10 cellular contexts compared by ENCODE assay signal in genomic region chr7:157228864-157229422, GRCh38.
A peak's percentile ranks its signal among the peaks of the same experiment; 100 is the strongest.
DNase-seq lines count a peak whose midpoint lies in the region; FAIRE-seq and TF ChIP-seq lines count a peak whose summit lies in the region.
"Had no signal": no experiment of that assay in that cellular context is flagged by ENCODE, and none has a peak within 500 bp of the region (broad histone marks: within the 10 kb centered on the region; RNA-seq: fewer than 3 reads in every experiment).

No MANE protein-coding gene starts in this region.

- DNase-seq in DMS53 (lab: John Stamatoyannopoulos, UW) (peak; percentile 39), DMS53 treated with DMSO at 0.1 percent for 48 hours (lab: John Stamatoyannopoulos, UW; ENCODE audit: unreplicated experiment) (no peak), HFFc6 (peak; percentile 38), kidney (no peak), epidermal melanocyte (ENCODE audit: insufficient read length, low spot score) (no peak), NCI-H1105 treated with DMSO at 0.1 percent for 48 hours (lab: John Stamatoyannopoulos, UW) (no peak), amniotic stem cell (lab: John Stamatoyannopoulos, UW) (no peak)
- peak; percentile 76 for DNase-seq in activated CD4-positive, alpha-beta T cell treated with anti-CD3 and anti-CD28 coated beads, Interleukin-2, amount 10 ng/mL, durations not matched to agents 24 days and 14 days
- DNase-seq: activated B cell treated with CpG ODN at 0.5 μM for 24 hours had no signal

- no peaks in the 10 kb centered on the region for H3K9me3 ChIP-seq in kidney (ENCODE audit: control insufficient read depth in 1 of 2, low read length in 2 of 2)

- H3K4me3 ChIP-seq in kidney (ENCODE audit: low read length in 2 of 2) = no peak overlapping the region

- peak; percentile 69 for TF ChIP-seq CTCF in HFFc6 (IDR thresholded peaks at IDR 0.05)
- TF ChIP-seq CTCF in kidney (IDR thresholded peaks at IDR 0.05; ENCODE audit: borderline replicate concordance, extremely low read depth, insufficient read depth) = peak; percentile 7

- H3K4me1 ChIP-seq in kidney (ENCODE audit: control insufficient read depth in 1 of 2, insufficient read depth in 1 of 2, low read depth in 1 of 2, low read length in 2 of 2) = no peaks in the 10 kb centered on the region

- peaks cover 10% of the 10 kb centered on the region for H3K4me1 Mint-ChIP-seq in HFFc6 (ENCODE audit: low read depth)
- no peaks in the 10 kb centered on the region for H3K4me1 Mint-ChIP-seq in activated CD4-positive, alpha-beta T cell treated with anti-CD3 and anti-CD28 coated beads, Interleukin-2, amount 10 ng/mL, durations not matched to agents 24 days and 14 days
- H3K4me1 Mint-ChIP-seq: nephron had no signal

- intact Hi-C loops in activated CD4-positive, alpha-beta T cell treated with anti-CD3 and anti-CD28 coated beads, Interleukin-2, amount 10 ng/mL, durations not matched to agents 24 days and 14 days (cut with micrococcal nuclease) = no loop called here
- intact Hi-C loops in kidney (cut with DNase I) = no loop called here

- H3K27me3 Mint-ChIP-seq in HFFc6 (ENCODE audit: insufficient read depth) = no peaks in the 10 kb centered on the region; the same call in 1 of the 2 replicates
- H3K27me3 Mint-ChIP-seq in activated CD4-positive, alpha-beta T cell treated with anti-CD3 and anti-CD28 coated beads, Interleukin-2, amount 10 ng/mL, durations not matched to agents 24 days and 14 days = no peaks in the 10 kb centered on the region
- H3K27me3 Mint-ChIP-seq: activated B cell treated with CpG ODN at 0.5 μM for 24 hours had no signal

- no peak overlapping the region for H3K27ac Mint-ChIP-seq in HFFc6
- no peak overlapping the region for H3K27ac Mint-ChIP-seq in activated CD4-positive, alpha-beta T cell treated with anti-CD3 and anti-CD28 coated beads, Interleukin-2, amount 10 ng/mL, durations not matched to agents 24 days and 14 days
- H3K27ac Mint-ChIP-seq: activated B cell treated with CpG ODN at 0.5 μM for 24 hours, nephron had no signal

- peaks cover 7 to 31% of the 10 kb centered on the region in 2 donors for H3K36me3 ChIP-seq in kidney (ENCODE audit: control insufficient read depth in 1 of 2, insufficient read depth in 2 of 2, low read length in 2 of 2)

- H3K9ac ChIP-seq in kidney (ENCODE audit: low read length in 2 of 2) = no peak overlapping the region

- no peaks in the 10 kb centered on the region for H3K9me3 Mint-ChIP-seq in HFFc6
- H3K9me3 Mint-ChIP-seq in activated CD4-positive, alpha-beta T cell treated with anti-CD3 and anti-CD28 coated beads, Interleukin-2, amount 10 ng/mL, durations not matched to agents 24 days and 14 days = no peaks in the 10 kb centered on the region
- H3K9me3 Mint-ChIP-seq: activated B cell treated with CpG ODN at 0.5 μM for 24 hours, nephron had no signal

- H3K27ac ChIP-seq in kidney (ENCODE audit: low read depth in 2 of 2, low read length in 2 of 2) = no peak overlapping the region

- no peak overlapping the region for H3K4me3 Mint-ChIP-seq in HFFc6
- no peak overlapping the region for H3K4me3 Mint-ChIP-seq in activated CD4-positive, alpha-beta T cell treated with anti-CD3 and anti-CD28 coated beads, Interleukin-2, amount 10 ng/mL, durations not matched to agents 24 days and 14 days
- H3K4me3 Mint-ChIP-seq: activated B cell treated with CpG ODN at 0.5 μM for 24 hours, nephron had no signal

- no peak for FAIRE-seq in kidney (lab: Jason Lieb, UNC)

- H3K36me3 Mint-ChIP-seq in HFFc6 (ENCODE audit: low read depth) = peaks cover 23% of the 10 kb centered on the region
- H3K36me3 Mint-ChIP-seq in activated CD4-positive, alpha-beta T cell treated with anti-CD3 and anti-CD28 coated beads, Interleukin-2, amount 10 ng/mL, durations not matched to agents 24 days and 14 days (ENCODE audit: low read depth) = peaks cover 45% of the 10 kb centered on the region

Comparison
In these comparisons a context has a peak if more than half of its experiments do, and no peak if none do; other contexts are left out.
1. DNase-seq: peak in DMS53 (single experiment), HFFc6 (single experiment) and activated CD4-positive, alpha-beta T cell treated with anti-CD3 and anti-CD28 coated beads, Interleukin-2, amount 10 ng/mL, durations not matched to agents 24 days and 14 days (single experiment); none in DMS53 treated with DMSO at 0.1 percent for 48 hours (single experiment), kidney (single experiment), epidermal melanocyte (single experiment), NCI-H1105 treated with DMSO at 0.1 percent for 48 hours (single experiment) and amniotic stem cell (single experiment).